ENCODE assay signal across 1 cellular context in genomic region chr1:169494343-169494742, GRCh38.
TF ChIP-seq lines count a peak whose summit lies in the region.

No MANE protein-coding gene starts in this region.

TF ChIP-seq in HepG2, 621 proteins besides CTCF, POLR2A, EP300 and RAD21 (continued from another document):
- peak; percentile 85 for TF ChIP-seq TFAP4 (IDR thresholded peaks at IDR 0.05; ENCODE audit: borderline replicate concordance, low read depth)
- TF ChIP-seq TBX3 (IDR thresholded peaks at IDR 0.05; ENCODE audit: borderline replicate concordance) = peak; percentile 55; the same call in 1 of the 2 replicates
- TF ChIP-seq ARID5B (CRISPR knock-in tag; IDR thresholded peaks at IDR 0.05) = 0 out of 2 replicates have a peak, but pooled peaks have one; percentile 8
- peak; percentile 42; the same call in 1 of the 2 replicates for TF ChIP-seq BCL6 (CRISPR knock-in tag; IDR thresholded peaks at IDR 0.05)
- no peak for TF ChIP-seq ZNF496 (CRISPR knock-in tag; IDR thresholded peaks at IDR 0.05; ENCODE audit: insufficient replicate concordance)
- TF ChIP-seq SKI (IDR thresholded peaks at IDR 0.05; ENCODE audit: partially characterized antibody) = peak; percentile 26
- no peak for TF ChIP-seq MTA1 (CRISPR knock-in tag; IDR thresholded peaks at IDR 0.05; ENCODE audit: borderline replicate concordance)
- 0 out of 2 replicates have a peak, but pooled peaks have one; percentile 11 for TF ChIP-seq FOXA3 (CRISPR knock-in tag; IDR thresholded peaks at IDR 0.05)
- 0 out of 2 replicates have a peak, but pooled peaks have one; percentile 23 for TF ChIP-seq HNF4A (CRISPR knock-in tag; IDR thresholded peaks at IDR 0.05)
- TF ChIP-seq PAF1 (CRISPR knock-in tag; IDR thresholded peaks at IDR 0.05) = no peak
- TF ChIP-seq USF2 (IDR thresholded peaks at IDR 0.05; ENCODE audit: low read depth, low read length) = no peak
- TF ChIP-seq USF2 (CRISPR knock-in tag; IDR thresholded peaks at IDR 0.05; ENCODE audit: borderline replicate concordance) = no peak
